In genomic region chr1:178046856-178047255, GRCh38 we compare ENCODE assay signal across 23 cellular contexts.
"Had no signal": no experiment of that assay in that cellular context is flagged by ENCODE, and none has a peak within 500 bp of the region (broad histone marks: within the 10 kb centered on the region; RNA-seq: fewer than 3 reads in every experiment).

No MANE protein-coding gene starts in this region.

- H3K4me3 ChIP-seq: adrenal gland, right atrium auricular region, thoracic aorta, upper lobe of left lung had no signal

- H3K27ac ChIP-seq: adrenal gland, right atrium auricular region, thoracic aorta, upper lobe of left lung had no signal

- H3K4me1 ChIP-seq: adrenal gland, upper lobe of left lung had no signal

- H3K36me3 Mint-ChIP-seq: activated naive CD8-positive, alpha-beta T cell; memory B cell; naive B cell; WTC11 had no signal

- DNase-seq: activated T-cell treated with anti-CD3 and anti-CD28 coated beads, Interleukin-2, amount 50 U/mL, for 1 hour; adrenal gland; effector memory CD4-positive, alpha-beta T cell; foreskin melanocyte; glutamatergic neuron; hypothalamus; left cardiac atrium; naive B cell; stimulated activated CD4-positive, alpha-beta T cell treated with anti-CD3 and anti-CD28 coated beads, Interleukin-4, amount 100 ng/mL, for 24 hours; stimulated activated naive CD4-positive, alpha-beta T cell treated with Interleukin-2 at 50 U/mL for 16 hours; T1000; upper lobe of left lung had no signal

- H3K4me3 Mint-ChIP-seq: activated naive CD8-positive, alpha-beta T cell; activated T-helper 17 cell treated with anti-CD3 and anti-CD28 coated beads, Interleukin-2, amount 50 U/mL, for 72 hours; central memory CD8-positive, alpha-beta T cell; memory B cell; naive B cell; neural crest cell; T-helper 1 cell treated with Interleukin-12 subunit alpha and Interleukin-12 subunit beta and Interleukin-4 antibody, amounts not matched to agents 30 μg/mL and 1 μg/mL, for 36 hours; WTC11 had no signal

- H3K9me3 Mint-ChIP-seq: memory B cell, neural crest cell, WTC11 had no signal

- H3K4me1 Mint-ChIP-seq: activated T-helper 17 cell treated with anti-CD3 and anti-CD28 coated beads, Interleukin-2, amount 50 U/mL, for 72 hours; central memory CD8-positive, alpha-beta T cell; memory B cell; naive B cell had no signal

- FAIRE-seq: astrocyte, colon had no signal

- H3K9me3 ChIP-seq: adrenal gland, right atrium auricular region, thoracic aorta had no signal

- H3K27me3 Mint-ChIP-seq: activated naive CD8-positive, alpha-beta T cell; activated T-helper 17 cell treated with anti-CD3 and anti-CD28 coated beads, Interleukin-2, amount 50 U/mL, for 72 hours; central memory CD8-positive, alpha-beta T cell had no signal

- ATAC-seq: activated T-helper 17 cell treated with anti-CD3 and anti-CD28 coated beads, Interleukin-2, amount 50 U/mL, for 72 hours; left cardiac atrium; WTC11 had no signal

- H3K27ac Mint-ChIP-seq: activated naive CD8-positive, alpha-beta T cell; activated T-helper 17 cell treated with anti-CD3 and anti-CD28 coated beads, Interleukin-2, amount 50 U/mL, for 72 hours; memory B cell; naive B cell; T-helper 1 cell treated with Interleukin-12 subunit alpha and Interleukin-12 subunit beta and Interleukin-4 antibody, amounts not matched to agents 30 μg/mL and 1 μg/mL, for 36 hours; WTC11 had no signal

- H3K36me3 ChIP-seq: adrenal gland, right atrium auricular region, thoracic aorta, upper lobe of left lung had no signal
